In genomic region chr6:168370310-168370991, GRCh38 we compare ENCODE assay signal across 8 cellular contexts. TPM values are rescaled to one million over a fixed set of nuclear protein-coding genes. Genes with fewer than 3 reads are reported as not detected.
DNase-seq lines count a peak whose midpoint lies in the region; ATAC-seq and TF ChIP-seq lines count a peak whose summit lies in the region.

No MANE protein-coding gene starts in this region.

- H3K18ac ChIP-seq in trophoblast cell (ENCODE audit: low read length): no peak overlapping the region

- H3K9me3 Mint-ChIP-seq in activated T-cell treated with anti-CD3 and anti-CD28 coated beads, Interleukin-2, amount 50 U/mL, for 24 hours: no peaks in the 10 kb centered on the region

- H3K79me1 ChIP-seq in trophoblast cell (ENCODE audit: low read length): peaks cover 7% of the 10 kb centered on the region

- no peaks in the 10 kb centered on the region for H3K36me3 ChIP-seq in NT2/D1 (ENCODE audit: insufficient read depth, insufficient read length, low read length)
- no peaks in the 10 kb centered on the region for H3K36me3 ChIP-seq in trophoblast cell (ENCODE audit: control insufficient read depth in 1 of 2, insufficient read depth in 2 of 2, low read length in 2 of 2)
- no peaks in the 10 kb centered on the region for H3K36me3 ChIP-seq in upper lobe of left lung

- DNase-seq in CD1c-positive myeloid dendritic cell (ENCODE audit: extremely low spot score) (peak; percentile 20), H4 (ENCODE audit: low spot score) (peak; percentile 18), NT2/D1 (ENCODE audit: low read depth, low spot score) (peak; percentile 56), foreskin keratinocyte (no peak), trophoblast cell (peak; percentile 56 to 84), upper lobe of left lung (peak; percentile 53 to 92), dedifferentiated amniotic fluid mesenchymal stem cell (ENCODE audit: extremely low spot score) (no peak)
- DNase-seq in activated T-cell treated with anti-CD3 and anti-CD28 coated beads, Interleukin-2, amount 50 U/mL, for 24 hours: peak; percentile 83

- H4K12ac ChIP-seq in trophoblast cell (ENCODE audit: low read depth, low read length): no peak overlapping the region

- H3K9me3 ChIP-seq in NT2/D1 (ENCODE audit: insufficient read depth, low read length) (peaks cover 11% of the 10 kb centered on the region; the same call in 1 of the 2 replicates), trophoblast cell (ENCODE audit: insufficient read depth, low read depth, low read length) (peaks cover 5% of the 10 kb centered on the region), upper lobe of left lung (no peaks in the 10 kb centered on the region)

- H3K23ac ChIP-seq in trophoblast cell (ENCODE audit: low read length): no peak overlapping the region

- peak overlapping the region; percentile 67 for H4K91ac ChIP-seq in trophoblast cell (ENCODE audit: low read depth, low read length)

- no peaks in the 10 kb centered on the region for H3K36me3 Mint-ChIP-seq in activated T-cell treated with anti-CD3 and anti-CD28 coated beads, Interleukin-2, amount 50 U/mL, for 24 hours (ENCODE audit: low read depth)

- peaks cover 6% of the 10 kb centered on the region for H3K4me1 Mint-ChIP-seq in activated T-cell treated with anti-CD3 and anti-CD28 coated beads, Interleukin-2, amount 50 U/mL, for 24 hours (ENCODE audit: low read depth)

- peak overlapping the region; percentile 27 for H2BK12ac ChIP-seq in trophoblast cell (ENCODE audit: low read length)

- H3K4me2 ChIP-seq in trophoblast cell (ENCODE audit: low read length): no peak overlapping the region

- no peak for TF ChIP-seq POLR2A in upper lobe of left lung (IDR thresholded peaks at IDR 0.05)

- WGBS in trophoblast cell (ENCODE audit: extremely low coverage, insufficient coverage, insufficient read length): no CpG with 5 or more reads among the region's 43 CpGs
- WGBS in upper lobe of left lung, 2 donors: 59 to 69% methylated on average over 32 to 35 of the region's 43 CpGs

- peaks cover 2% of the 10 kb centered on the region for H3K27me3 ChIP-seq in NT2/D1 (ENCODE audit: insufficient read depth, insufficient read length)
- H3K27me3 ChIP-seq in foreskin keratinocyte: no peaks in the 10 kb centered on the region
- H3K27me3 ChIP-seq in trophoblast cell (ENCODE audit: insufficient read depth, low read length): no peaks in the 10 kb centered on the region
- H3K27me3 ChIP-seq in upper lobe of left lung: no peaks in the 10 kb centered on the region

- H3K4me1 ChIP-seq in NT2/D1 (ENCODE audit: insufficient read depth, insufficient read length) (peaks cover 2% of the 10 kb centered on the region), foreskin keratinocyte (no peaks in the 10 kb centered on the region), trophoblast cell (ENCODE audit: control insufficient read depth in 1 of 2, insufficient read depth in 2 of 2, low read length in 2 of 2) (peaks cover 7 to 12% of the 10 kb centered on the region in 2 experiments), upper lobe of left lung (peaks cover 0 to 6% (median 1%) of the 10 kb centered on the region in 4 donors)

- no peak overlapping the region for H2BK120ac ChIP-seq in trophoblast cell (ENCODE audit: insufficient read depth, low read length, poor library complexity)

- H3K14ac ChIP-seq in trophoblast cell (ENCODE audit: low read length): no peak overlapping the region

- peak overlapping the region; percentile 20 for H2AFZ ChIP-seq in trophoblast cell (ENCODE audit: insufficient read depth, low read length, poor library complexity)

- no peak overlapping the region for H3K4ac ChIP-seq in trophoblast cell (ENCODE audit: low read depth, low read length)

- ATAC-seq in foreskin keratinocyte (peak; percentile 85), upper lobe of left lung (ENCODE audit: low FRiP score in 2 of 2) (peak; percentile 80 to 86)

- no peak overlapping the region for H3K9ac ChIP-seq in NT2/D1 (ENCODE audit: insufficient read length, low read depth)
- no peak overlapping the region for H3K9ac ChIP-seq in trophoblast cell (ENCODE audit: low read length)

- TF ChIP-seq CTCF in foreskin keratinocyte (conservative IDR thresholded peaks at IDR 0.05) (peak; percentile 88), upper lobe of left lung (IDR thresholded peaks at IDR 0.05) (peak; percentile 60 to 91 (median 76))

- H3K27me3 Mint-ChIP-seq in activated T-cell treated with anti-CD3 and anti-CD28 coated beads, Interleukin-2, amount 50 U/mL, for 24 hours: no peaks in the 10 kb centered on the region

- no peak overlapping the region for H4K8ac ChIP-seq in trophoblast cell (ENCODE audit: low read depth, low read length)

- H2BK5ac ChIP-seq in trophoblast cell (ENCODE audit: low read depth, low read length, poor library complexity): no peak overlapping the region

- no peaks in the 10 kb centered on the region for H3K79me2 ChIP-seq in trophoblast cell (ENCODE audit: control insufficient read depth, insufficient read depth, low read length, poor library complexity)

- peak overlapping the region; percentile 23 for H2AK5ac ChIP-seq in trophoblast cell (ENCODE audit: low read length)

- no peak for TF ChIP-seq EP300 in upper lobe of left lung (IDR thresholded peaks at IDR 0.05)

- H3K4me3 ChIP-seq in NT2/D1 (ENCODE audit: insufficient read length, low read depth) (no peak overlapping the region), trophoblast cell (ENCODE audit: low read depth, low read length) (no peak overlapping the region), upper lobe of left lung (no peak overlapping the region)

- no peak overlapping the region for H3K27ac Mint-ChIP-seq in activated T-cell treated with anti-CD3 and anti-CD28 coated beads, Interleukin-2, amount 50 U/mL, for 24 hours

- H3K27ac ChIP-seq in foreskin keratinocyte (no peak overlapping the region), trophoblast cell (ENCODE audit: low read depth, low read length) (no peak overlapping the region), upper lobe of left lung (no peak overlapping the region)

- no peak overlapping the region for H3K4me3 Mint-ChIP-seq in activated T-cell treated with anti-CD3 and anti-CD28 coated beads, Interleukin-2, amount 50 U/mL, for 24 hours

RNA-seq across cellular contexts. Expression of gene DACT2, which starts 50.9 kb away (rescaled TPM):
- total RNA-seq in H4 (2014; rRNA removed; shearing (Covaris generic)): not detected in 2 replicates
- total RNA-seq in foreskin keratinocyte (0.48 and 0.71 TPM in 2 replicates), upper lobe of left lung (10 to 100 TPM in 1 of 6 donors, 1 to 10 TPM in 3, under 1 TPM in 2; 0.44 to 13.6 (median 3.2) TPM)
- polyA plus RNA-seq in foreskin keratinocyte: 0.29 and 0.51 TPM in 2 replicates
- polyA plus RNA-seq in trophoblast cell (2013): 30.3 and 30.7 TPM in 2 replicates

Comparison
In these comparisons a context has a peak if more than half of its experiments do, and no peak if none do; other contexts are left out.
1. DNase-seq: peak in CD1c-positive myeloid dendritic cell (single experiment), H4 (single experiment), NT2/D1 (single experiment), activated T-cell treated with anti-CD3 and anti-CD28 coated beads, Interleukin-2, amount 50 U/mL, for 24 hours (single experiment), trophoblast cell (2 of 2) and upper lobe of left lung (2 of 2); none in foreskin keratinocyte (0 of 2) and dedifferentiated amniotic fluid mesenchymal stem cell (single experiment).